8 cellular contexts compared by ENCODE assay signal in the genomic region with DNA sequence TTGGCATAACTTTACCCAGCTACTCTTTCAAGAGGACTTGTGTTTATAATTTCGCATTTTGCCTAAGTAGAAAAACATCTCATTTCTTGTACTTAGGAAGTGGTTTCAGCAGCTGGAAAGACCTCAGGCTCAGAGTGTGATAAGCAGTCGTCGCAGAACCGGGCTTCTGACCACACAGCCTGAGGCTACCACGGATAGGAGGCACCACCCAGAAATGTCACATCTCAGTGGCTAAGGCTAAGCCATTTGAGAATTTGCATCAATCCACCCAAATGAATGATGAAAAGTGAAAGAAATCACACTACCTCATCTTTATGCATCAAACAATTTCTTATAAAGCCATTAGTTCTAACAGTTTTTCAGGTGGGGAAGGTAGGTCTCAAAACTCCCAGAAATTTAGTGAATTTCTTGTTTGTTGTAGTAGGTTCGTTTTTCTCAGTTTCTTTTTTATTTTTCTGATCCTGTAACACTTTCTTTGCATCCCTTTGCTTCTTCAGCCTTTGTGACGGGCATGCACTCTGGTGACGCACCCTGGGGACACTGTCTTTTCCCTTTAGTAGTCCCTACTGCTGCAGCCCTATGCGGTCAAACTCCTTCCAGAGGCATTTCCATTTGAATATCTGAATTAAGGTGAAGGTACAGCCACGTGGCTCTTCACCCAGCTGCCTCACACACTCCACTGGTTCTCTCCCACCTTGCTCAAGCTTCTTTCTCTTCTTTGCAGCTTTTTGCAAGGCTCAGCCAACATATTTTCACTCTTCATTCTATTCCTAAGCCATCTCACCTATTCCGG.
DNase-seq lines count a peak whose midpoint lies in the region; ATAC-seq and TF ChIP-seq lines count a peak whose summit lies in the region.

No MANE protein-coding gene starts in this region.

- H3K27ac ChIP-seq in transverse colon (peak overlapping the region in 1 of 4 donors; percentile 38), thyroid gland (no peak overlapping the region)

- H3K4me1 ChIP-seq in transverse colon = peaks cover 0 to 22% (median under 1%) of the 10 kb centered on the region in 4 donors
- peaks cover 0 to 12% of the 10 kb centered on the region in 2 donors for H3K4me1 ChIP-seq in thyroid gland

- TF ChIP-seq POLR2A in transverse colon (IDR thresholded peaks at IDR 0.05) = no peak
- TF ChIP-seq POLR2A in thyroid gland (IDR thresholded peaks at IDR 0.05) = no peak

- H3K36me3 ChIP-seq in transverse colon (no peaks in the 10 kb centered on the region), thyroid gland (no peaks in the 10 kb centered on the region)

- H3K27me3 ChIP-seq in transverse colon (no peaks in the 10 kb centered on the region), thyroid gland (no peaks in the 10 kb centered on the region)

- no peak for TF ChIP-seq CTCF in choroid plexus epithelial cell (conservative IDR thresholded peaks at IDR 0.05; ENCODE audit: low read depth, low read length)
- TF ChIP-seq CTCF in transverse colon (IDR thresholded peaks at IDR 0.05) = no peak
- no peak for TF ChIP-seq CTCF in thyroid gland (IDR thresholded peaks at IDR 0.05)
- TF ChIP-seq CTCF in glutamatergic neuron (IDR thresholded peaks at IDR 0.05; ENCODE audit: partially characterized antibody, unreplicated experiment) = no peak

- H3K27ac Mint-ChIP-seq in activated naive CD4-positive, alpha-beta T cell treated with anti-CD3 and anti-CD28 coated beads for 36 hours = no peak overlapping the region
- no peak overlapping the region for H3K27ac Mint-ChIP-seq in glutamatergic neuron (ENCODE audit: unreplicated experiment)

- intact Hi-C loops in activated naive CD4-positive, alpha-beta T cell treated with anti-CD3 and anti-CD28 coated beads for 36 hours (cut with micrococcal nuclease) = no loop called here
- intact Hi-C loops in transverse colon (cut with DNase I; ENCODE audit: low total_unique reads) = no loop called here
- intact Hi-C loops in thyroid gland (cut with DNase I) = no loop called here

- H3K27me3 Mint-ChIP-seq in activated naive CD4-positive, alpha-beta T cell treated with anti-CD3 and anti-CD28 coated beads for 36 hours (ENCODE audit: low read depth) = no peaks in the 10 kb centered on the region
- H3K27me3 Mint-ChIP-seq in glutamatergic neuron (ENCODE audit: unreplicated experiment) = no peaks in the 10 kb centered on the region

- no peak overlapping the region for H3K4me3 Mint-ChIP-seq in activated naive CD4-positive, alpha-beta T cell treated with anti-CD3 and anti-CD28 coated beads for 36 hours
- H3K4me3 Mint-ChIP-seq in glutamatergic neuron (ENCODE audit: unreplicated experiment) = no peak overlapping the region

- no peak for TF ChIP-seq EP300 in transverse colon (IDR thresholded peaks at IDR 0.05; ENCODE audit: low read depth)

- H3K36me3 Mint-ChIP-seq in activated naive CD4-positive, alpha-beta T cell treated with anti-CD3 and anti-CD28 coated beads for 36 hours (ENCODE audit: low read depth) = no peaks in the 10 kb centered on the region
- H3K36me3 Mint-ChIP-seq in glutamatergic neuron (ENCODE audit: unreplicated experiment) = no peaks in the 10 kb centered on the region

- CTCF ChIA-PET in activated naive CD4-positive, alpha-beta T cell treated with anti-CD3 and anti-CD28 coated beads for 36 hours (lab: Charles Lee) = interaction anchor here (0.6 kb wide), 1 partner anchor 181 kb away, joined by 4 read pairs; no protein-coding TSS in a partner anchor

- no peaks in the 10 kb centered on the region for H3K9me3 Mint-ChIP-seq in activated naive CD4-positive, alpha-beta T cell treated with anti-CD3 and anti-CD28 coated beads for 36 hours
- H3K9me3 Mint-ChIP-seq in glutamatergic neuron (ENCODE audit: unreplicated experiment) = no peaks in the 10 kb centered on the region

- peak; percentile 17 for DNase-seq in activated naive CD4-positive, alpha-beta T cell treated with anti-CD3 and anti-CD28 coated beads for 36 hours
- no peak for DNase-seq in activated naive CD4-positive, alpha-beta T cell treated with Interleukin-2 at 50 U/mL for 16 hours
- peak; percentile 80 for DNase-seq in MV-4-11 (lab: John Stamatoyannopoulos, UW)
- DNase-seq in choroid plexus epithelial cell (ENCODE audit: low read depth) = peak; percentile 41
- DNase-seq in transverse colon = peak; percentile 43
- DNase-seq in thyroid gland = no peak
- DNase-seq in glutamatergic neuron = no peak

- H3K9me3 ChIP-seq in transverse colon (no peaks in the 10 kb centered on the region), thyroid gland (no peaks in the 10 kb centered on the region)

- H3K4me1 Mint-ChIP-seq in activated naive CD4-positive, alpha-beta T cell treated with anti-CD3 and anti-CD28 coated beads for 36 hours (ENCODE audit: low read depth) = peaks cover 18% of the 10 kb centered on the region
- H3K4me1 Mint-ChIP-seq in glutamatergic neuron (ENCODE audit: low read depth, unreplicated experiment) = no peaks in the 10 kb centered on the region

- WGBS in transverse colon (ENCODE audit: low coverage in 1 of 2), 2 donors = 51 to 52% methylated on average over 10 to 11 of the region's 11 CpGs
- 58 to 60% methylated on average over 11 of the region's 11 CpGs for WGBS in thyroid gland, 2 donors

- peak; percentile 63 for ATAC-seq in HG02588 (IDR thresholded peaks at IDR 0.05; ENCODE audit: unreplicated experiment)

- in situ Hi-C loops in transverse colon (cut with MboI; ENCODE audit: low pct_ligation_motif_present in 1 of 4, low pct_unique_long_range_greater_than_20kb in 1 of 4, low sequenced_read_pairs in 3 of 4) = no loop called here

- no peak overlapping the region for H3K4me3 ChIP-seq in choroid plexus epithelial cell (ENCODE audit: low read depth, low read length)
- no peak overlapping the region for H3K4me3 ChIP-seq in transverse colon
- H3K4me3 ChIP-seq in thyroid gland (replicated peaks in 1 of 3) = no peak overlapping the region

Comparison
In these comparisons a context has a peak if more than half of its experiments do, and no peak if none do; other contexts are left out.
1. DNase-seq: peak in activated naive CD4-positive, alpha-beta T cell treated with anti-CD3 and anti-CD28 coated beads for 36 hours (single experiment), MV-4-11 (single experiment), choroid plexus epithelial cell (single experiment) and transverse colon (single experiment); none in activated naive CD4-positive, alpha-beta T cell treated with Interleukin-2 at 50 U/mL for 16 hours (single experiment), thyroid gland (0 of 2) and glutamatergic neuron (single experiment).